19 cellular contexts compared by ENCODE assay signal in the genomic region with DNA sequence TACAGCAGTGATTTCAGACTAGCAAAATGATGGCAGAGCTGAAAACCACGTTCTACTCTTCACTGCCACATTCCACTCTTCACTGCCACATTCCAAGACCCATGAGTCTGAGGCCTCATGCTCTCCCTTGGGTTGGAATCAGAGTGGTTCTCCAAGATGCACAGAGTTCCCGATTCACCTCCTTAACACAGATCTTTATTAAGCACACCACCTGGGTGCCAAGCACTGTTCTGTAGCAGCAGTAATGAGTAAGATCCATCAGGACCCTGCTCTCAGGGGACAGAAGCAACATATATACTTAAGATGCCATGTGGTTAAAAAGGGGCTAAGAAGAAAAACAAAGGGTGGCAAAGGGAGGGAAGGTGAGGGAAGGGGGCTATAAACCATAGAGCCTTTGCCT.
"Had no signal": no experiment of that assay in that cellular context is flagged by ENCODE, and none has a peak within 500 bp of the region (broad histone marks: within the 10 kb centered on the region; RNA-seq: fewer than 3 reads in every experiment).

No MANE protein-coding gene starts in this region.

- H3K9me3 Mint-ChIP-seq: activated T-helper 2 cell treated with anti-CD3 and anti-CD28 coated beads, Interferon-gamma antibody, Interleukin-2, Interleukin-4, amounts not matched to agents 10 μg/mL and 5 μg/mL and 100 μg/mL, durations not matched to agents 14 hours and 24 hours and 36 hours; central memory CD8-positive, alpha-beta T cell; endodermal cell; nephron; stimulated activated effector memory CD8-positive, alpha-beta T cell treated with anti-CD3 and anti-CD28 coated beads, Interleukin-12 subunit alpha, Interleukin-12 subunit beta, amount 100 ng/mL, for 72 hours; T-helper 2 cell treated with Interferon-gamma antibody and Interleukin-4, amounts not matched to agents 5 μg/mL and 100 μg/mL, for 36 hours had no signal

- H3K27me3 ChIP-seq: body of pancreas, colonic mucosa, foreskin keratinocyte, upper lobe of left lung had no signal

- ATAC-seq: body of pancreas; foreskin keratinocyte; sciatic nerve; stimulated activated effector memory CD8-positive, alpha-beta T cell treated with anti-CD3 and anti-CD28 coated beads, Interleukin-12 subunit alpha, Interleukin-12 subunit beta, amount 100 ng/mL, for 72 hours had no signal

- H3K9me3 ChIP-seq: body of pancreas, colonic mucosa, thoracic aorta, upper lobe of left lung had no signal

- H3K4me1 ChIP-seq: body of pancreas, colonic mucosa, foreskin keratinocyte had no signal

- H3K27ac Mint-ChIP-seq: activated naive CD8-positive, alpha-beta T cell; activated T-helper 2 cell treated with anti-CD3 and anti-CD28 coated beads, Interferon-gamma antibody, Interleukin-2, Interleukin-4, amounts not matched to agents 10 μg/mL and 5 μg/mL and 100 μg/mL, durations not matched to agents 14 hours and 24 hours and 36 hours; endodermal cell; stimulated activated effector memory CD8-positive, alpha-beta T cell treated with anti-CD3 and anti-CD28 coated beads, Interleukin-12 subunit alpha, Interleukin-12 subunit beta, amount 100 ng/mL, for 72 hours; T-helper 2 cell treated with Interferon-gamma antibody and Interleukin-4, amounts not matched to agents 5 μg/mL and 100 μg/mL, for 36 hours had no signal

- H3K4me2 ChIP-seq: smooth muscle cell had no signal

- H3K27me3 Mint-ChIP-seq: activated naive CD8-positive, alpha-beta T cell had no signal

- DNase-seq: body of pancreas; colonic mucosa; endodermal cell; foreskin keratinocyte; nucleus accumbens; SIG-M5; stimulated activated CD4-positive, alpha-beta T cell treated with anti-CD3 and anti-CD28 coated beads, Interleukin-4, amount 100 ng/mL, for 24 hours; upper lobe of left lung had no signal

- H3K36me3 Mint-ChIP-seq: activated naive CD8-positive, alpha-beta T cell; stimulated activated effector memory CD8-positive, alpha-beta T cell treated with anti-CD3 and anti-CD28 coated beads, Interleukin-12 subunit alpha, Interleukin-12 subunit beta, amount 100 ng/mL, for 72 hours had no signal

- H3K27ac ChIP-seq: body of pancreas, colonic mucosa, epithelial cell of prostate, foreskin keratinocyte, thoracic aorta, upper lobe of left lung had no signal

- H3K4me3 ChIP-seq: body of pancreas, colonic mucosa, lung, smooth muscle cell, thoracic aorta, upper lobe of left lung had no signal

- H3K36me3 ChIP-seq: colonic mucosa, thoracic aorta, upper lobe of left lung had no signal

- H3K4me3 Mint-ChIP-seq: activated naive CD8-positive, alpha-beta T cell; central memory CD8-positive, alpha-beta T cell; endodermal cell; nephron; stimulated activated effector memory CD8-positive, alpha-beta T cell treated with anti-CD3 and anti-CD28 coated beads, Interleukin-12 subunit alpha, Interleukin-12 subunit beta, amount 100 ng/mL, for 72 hours; T-helper 2 cell treated with Interferon-gamma antibody and Interleukin-4, amounts not matched to agents 5 μg/mL and 100 μg/mL, for 36 hours had no signal
